In genomic region chr2:207688597-207688996, GRCh38 we compare ENCODE assay signal across 18 cellular contexts.
"Had no signal": no experiment of that assay in that cellular context is flagged by ENCODE, and none has a peak within 500 bp of the region (broad histone marks: within the 10 kb centered on the region; RNA-seq: fewer than 3 reads in every experiment).

No MANE protein-coding gene starts in this region.

- ATAC-seq: left cardiac atrium, mucosa of descending colon had no signal

- H3K27ac Mint-ChIP-seq: activated naive CD4-positive, alpha-beta T cell treated with anti-CD3 and anti-CD28 coated beads for 36 hours; dendritic cell treated with granulocyte-macrophage colony-stimulating factor and Interleukin-4, amounts not matched to agents 40 ng/mL and 50 ng/mL, for 4 days; naive B cell; progenitor cell of endocrine pancreas had no signal

- H3K4me3 Mint-ChIP-seq: activated naive CD4-positive, alpha-beta T cell treated with anti-CD3 and anti-CD28 coated beads for 36 hours; dendritic cell treated with granulocyte-macrophage colony-stimulating factor and Interleukin-4, amounts not matched to agents 40 ng/mL and 50 ng/mL, for 4 days; naive B cell; neural crest cell had no signal

- H3K27ac ChIP-seq: esophagus squamous epithelium, hepatocyte, tibial nerve, uterus had no signal

- H3K9me3 Mint-ChIP-seq: activated naive CD4-positive, alpha-beta T cell treated with anti-CD3 and anti-CD28 coated beads for 36 hours; dendritic cell treated with granulocyte-macrophage colony-stimulating factor and Interleukin-4, amounts not matched to agents 40 ng/mL and 50 ng/mL, for 4 days; neural crest cell had no signal

- DNase-seq: activated CD4-positive, alpha-beta T cell treated with anti-CD3 and anti-CD28 coated beads for 48 hours; activated CD8-positive, alpha-beta memory T cell treated with anti-CD3 and anti-CD28 coated beads, Interleukin-2, amount 50 U/mL, for 4 hours; activated naive CD4-positive, alpha-beta T cell treated with anti-CD3 and anti-CD28 coated beads for 36 hours; effector memory CD4-positive, alpha-beta T cell; esophagus squamous epithelium; left cardiac atrium; mesenchymal stem cell; mucosa of descending colon; naive B cell; stimulated activated CD4-positive, alpha-beta T cell treated with anti-CD3 and anti-CD28 coated beads, Interleukin-1b, Interleukin-23, amount 100 ng/mL, for 48 hours; stimulated activated CD8-positive, alpha-beta memory T cell treated with anti-CD3 and anti-CD28 coated beads, Interleukin-4, amount 100 ng/mL, for 48 hours; stimulated activated naive CD4-positive, alpha-beta T cell treated with Interleukin-2 at 50 U/mL for 16 hours; uterus had no signal

- H3K27me3 Mint-ChIP-seq: dendritic cell treated with granulocyte-macrophage colony-stimulating factor and Interleukin-4, amounts not matched to agents 40 ng/mL and 50 ng/mL, for 4 days; progenitor cell of endocrine pancreas had no signal

- H3K4me1 ChIP-seq: tibial nerve, uterus had no signal

- H3K27me3 ChIP-seq: esophagus squamous epithelium, hepatocyte, tibial nerve, uterus had no signal

- H3K36me3 Mint-ChIP-seq: naive B cell had no signal
